8 cellular contexts compared by ENCODE assay signal in genomic region chr3:51538459-51539290, GRCh38. TPM values are rescaled to one million over a fixed set of nuclear protein-coding genes. Genes with fewer than 3 reads are reported as not detected.
DNase-seq lines count a peak whose midpoint lies in the region; ATAC-seq, FAIRE-seq and TF ChIP-seq lines count a peak whose summit lies in the region.

TSS of gene RAD54L2 (plus strand) at chr3:51538719. CDS start at chr3:51590421, 51,702 bp downstream.

- H3K4me1 ChIP-seq in keratinocyte (ENCODE audit: control insufficient read depth, extremely low read depth, insufficient read depth, low read length), result peaks cover 15% of the 10 kb centered on the region

- H4K20me1 ChIP-seq in keratinocyte (ENCODE audit: control insufficient read depth, extremely low read depth, insufficient read depth, low read length), result peaks cover 2% of the 10 kb centered on the region

- peak within 1 kb of the TSS; percentile 72 for H3K27ac Mint-ChIP-seq in central memory CD8-positive, alpha-beta T cell (ENCODE audit: low read depth)

- H3K4me3 ChIP-seq in keratinocyte (ENCODE audit: control insufficient read depth in 2 of 3, extremely low read depth in 1 of 3, insufficient read depth in 2 of 3, low read depth in 1 of 3, low read length in 3 of 3), result peak within 1 kb of the TSS; percentile 63 to 92 (median 80)

- H3K27ac ChIP-seq in keratinocyte (ENCODE audit: control insufficient read depth, insufficient read depth, low read length), result peak within 1 kb of the TSS; percentile 80

- H3K36me3 ChIP-seq in keratinocyte (ENCODE audit: control insufficient read depth in 2 of 2, extremely low read depth in 1 of 2, insufficient read depth in 2 of 2, low read length in 2 of 2), result peaks cover 1 to 6% of the 10 kb centered on the region in 2 experiments

- no peaks in the 10 kb centered on the region for H3K9me3 Mint-ChIP-seq in central memory CD8-positive, alpha-beta T cell

- H3K4me1 Mint-ChIP-seq in central memory CD8-positive, alpha-beta T cell, result peaks cover 33% of the 10 kb centered on the region

- H2AFZ ChIP-seq in keratinocyte (ENCODE audit: control insufficient read depth, low read length), result peak within 1 kb of the TSS; percentile 100

- no peaks in the 10 kb centered on the region for H3K9me3 ChIP-seq in keratinocyte (ENCODE audit: control insufficient read depth, low read depth, low read length)

- H3K27me3 Mint-ChIP-seq in central memory CD8-positive, alpha-beta T cell, result no peaks in the 10 kb centered on the region

- DNase-seq in A172 (ENCODE audit: low spot score) (peak; percentile 36), NCI-H2227 (lab: John Stamatoyannopoulos, UW; ENCODE audit: unreplicated experiment) (peak; percentile 90), keratinocyte (ENCODE audit: low read depth, low spot score) (no peak)
- DNase-seq in central memory CD8-positive, alpha-beta T cell (ENCODE audit: low spot score in 2 of 2), result peak; percentile 58 to 59
- peak; percentile 63 to 75 (median 69) for DNase-seq in stimulated activated CD4-positive, alpha-beta T cell treated with anti-CD3 and anti-CD28 coated beads, Interleukin-12 subunit alpha, Interleukin-12 subunit beta, amount 100 ng/mL, for 48 hours (ENCODE audit: low read depth in 2 of 3, low spot score in 1 of 3)

- H3K36me3 Mint-ChIP-seq in central memory CD8-positive, alpha-beta T cell (ENCODE audit: insufficient read depth), result peaks cover 15% of the 10 kb centered on the region

- peak in 1 of 3 experiments; percentile 50 for TF ChIP-seq CTCF in keratinocyte (optimal IDR thresholded peaks at IDR 0.05 in 1 of 3, IDR thresholded peaks at IDR 0.05 in 1 of 3, conservative IDR thresholded peaks at IDR 0.05 in 1 of 3; ENCODE audit: extremely low read depth in 1 of 3, insufficient read depth in 2 of 3, low read length in 3 of 3)

- dilution Hi-C loops in keratinocyte (cut with MboI; ENCODE audit: extremely low pct_ligation_motif_present, low sequenced_read_pairs), result no loop called here

- FAIRE-seq in keratinocyte (lab: Jason Lieb, UNC), result peak; percentile 17

- peaks cover 42% of the 10 kb centered on the region for H3K79me2 ChIP-seq in keratinocyte (ENCODE audit: control insufficient read depth, insufficient read depth, low read length)

- no peaks in the 10 kb centered on the region for H3K9me1 ChIP-seq in keratinocyte (ENCODE audit: control insufficient read depth, extremely low read depth, insufficient read depth, low read length)

- H3K4me3 Mint-ChIP-seq in central memory CD8-positive, alpha-beta T cell, result peak within 1 kb of the TSS; percentile 75

- peak within 1 kb of the TSS; percentile 89 for H3K4me2 ChIP-seq in keratinocyte (ENCODE audit: control insufficient read depth, extremely low read depth, insufficient read depth, low read depth, low read length)

- ATAC-seq in GM18502 (IDR thresholded peaks at IDR 0.05; ENCODE audit: poor library complexity, unreplicated experiment) (peak; percentile 80), HG02973 (IDR thresholded peaks at IDR 0.05; ENCODE audit: unreplicated experiment) (peak; percentile 60)
- ATAC-seq in activated CD4-positive, CD25-positive, alpha-beta regulatory T cell treated with anti-CD3 and anti-CD28 coated beads, Interleukin-2, amount 50 U/mL, for 24 hours, result peak; percentile 88 to 89
- peak; percentile 79 for ATAC-seq in central memory CD8-positive, alpha-beta T cell (replicated peaks; ENCODE audit: extremely low read depth, poor library complexity, severe bottlenecking)

- H3K27me3 ChIP-seq in keratinocyte (ENCODE audit: control insufficient read depth, extremely low read depth, insufficient read depth, low read length), result no peaks in the 10 kb centered on the region

- H3K9ac ChIP-seq in keratinocyte (ENCODE audit: control insufficient read depth, extremely low read depth, insufficient read depth, low read length), result peak within 1 kb of the TSS; percentile 92

RNA-seq across cellular contexts. Expression of gene RAD54L2, which starts in this region (rescaled TPM):
- total RNA-seq in A172 (2014; rRNA removed; shearing (Covaris generic)), result 9.1 and 10.8 TPM in 2 replicates
- 3.5 to 6.7 TPM (median 4.2 TPM) in 3 replicates for polyA plus RNA-seq in keratinocyte
- 5.2 TPM for polyA plus RNA-seq in keratinocyte (2011; ENCODE audit: low read depth)
- polyA plus RNA-seq in keratinocyte (2011; cell fraction: cytosol; rRNA removed), result 3.5 and 3.7 TPM in 2 replicates
- 14.5 and 15.6 TPM in 2 replicates for polyA plus RNA-seq in keratinocyte (2011; cell fraction: nucleus; rRNA removed)
- 6.2 and 6.6 TPM in 2 replicates for polyA plus RNA-seq in keratinocyte (2012; ENCODE audit: low replicate concordance)
- 23.0 to 31.7 TPM (median 27.0 TPM) in 3 replicates for polyA minus RNA-seq in keratinocyte
- 9.2 TPM for polyA minus RNA-seq in keratinocyte (2011; cell fraction: cytosol; rRNA and poly(A)+ RNA removed)
- polyA minus RNA-seq in keratinocyte (2011; cell fraction: nucleus; rRNA and poly(A)+ RNA removed), result 18.7 and 35.4 TPM in 2 replicates
